In genomic region chr11:65474851-65475250, GRCh38 we compare ENCODE assay signal across 8 cellular contexts. TPM values are rescaled to one million over a fixed set of nuclear protein-coding genes. Genes with fewer than 3 reads are reported as not detected.
A peak's percentile ranks its signal among the peaks of the same experiment; 100 is the strongest.
DNase-seq lines count a peak whose midpoint lies in the region; ATAC-seq and TF ChIP-seq lines count a peak whose summit lies in the region.
"Not testable (repeated sequence)": the region's sequence is repeated elsewhere in the genome, so short reads cannot be mapped to it uniquely, and the experiment has no call there.

No MANE protein-coding gene starts in this region.

- ATAC-seq in memory B cell (ENCODE audit: low read depth) = not testable (repeated sequence)

- H3K27me3 Mint-ChIP-seq in CD4-positive, alpha-beta memory T cell; T-helper 1 cell treated with Interleukin-12 subunit alpha and Interleukin-12 subunit beta and Interleukin-4 antibody, amounts not matched to agents 30 μg/mL and 1 μg/mL, for 36 hours (ENCODE audit: low read depth); activated naive CD4-positive, alpha-beta T cell treated with anti-CD3 and anti-CD28 coated beads for 36 hours (ENCODE audit: low read depth); memory B cell; type B pancreatic cell: not testable (repeated sequence)

- 94% methylated on average over 3 of the region's 3 CpGs for WGBS in esophagus muscularis mucosa
- WGBS in prostate gland = 95% methylated on average over 3 of the region's 3 CpGs

- peak overlapping the region in 3 of 8 donors; percentile 4 to 43 (median 21) for H3K4me3 Mint-ChIP-seq in CD4-positive, alpha-beta memory T cell
- not testable (repeated sequence) for H3K4me3 Mint-ChIP-seq in T-helper 1 cell treated with Interleukin-12 subunit alpha and Interleukin-12 subunit beta and Interleukin-4 antibody, amounts not matched to agents 30 μg/mL and 1 μg/mL, for 36 hours; memory B cell
- H3K4me3 Mint-ChIP-seq in activated naive CD4-positive, alpha-beta T cell treated with anti-CD3 and anti-CD28 coated beads for 36 hours = peak overlapping the region; percentile 95
- H3K4me3 Mint-ChIP-seq in type B pancreatic cell = peak overlapping the region; percentile 34

- H3K4me3 ChIP-seq in CD4-positive, alpha-beta memory T cell (ENCODE audit: low read length in 2 of 2); esophagus muscularis mucosa; prostate gland: not testable (repeated sequence)

- H3K27me3 ChIP-seq in CD4-positive, alpha-beta memory T cell (ENCODE audit: insufficient read depth, low read length); esophagus muscularis mucosa; prostate gland (replicated peaks; ENCODE audit: insufficient read depth): not testable (repeated sequence)

- not testable (repeated sequence) for H3K36me3 Mint-ChIP-seq in CD4-positive, alpha-beta memory T cell; T-helper 1 cell treated with Interleukin-12 subunit alpha and Interleukin-12 subunit beta and Interleukin-4 antibody, amounts not matched to agents 30 μg/mL and 1 μg/mL, for 36 hours (ENCODE audit: low read depth); memory B cell; type B pancreatic cell
- peaks cover 19% of the 10 kb centered on the region for H3K36me3 Mint-ChIP-seq in activated naive CD4-positive, alpha-beta T cell treated with anti-CD3 and anti-CD28 coated beads for 36 hours (ENCODE audit: low read depth)

- TF ChIP-seq POLR2A in esophagus muscularis mucosa (IDR thresholded peaks at IDR 0.05; ENCODE audit: low read depth); prostate gland (IDR thresholded peaks at IDR 0.05): not testable (repeated sequence)

- not testable (repeated sequence) for H3K9me3 Mint-ChIP-seq in CD4-positive, alpha-beta memory T cell; T-helper 1 cell treated with Interleukin-12 subunit alpha and Interleukin-12 subunit beta and Interleukin-4 antibody, amounts not matched to agents 30 μg/mL and 1 μg/mL, for 36 hours; activated naive CD4-positive, alpha-beta T cell treated with anti-CD3 and anti-CD28 coated beads for 36 hours; memory B cell; type B pancreatic cell

- intact Hi-C loops in CD4-positive, alpha-beta memory T cell (cut with micrococcal nuclease); activated naive CD4-positive, alpha-beta T cell treated with anti-CD3 and anti-CD28 coated beads for 36 hours (cut with micrococcal nuclease); prostate gland (cut with DNase I): not testable (repeated sequence)
- intact Hi-C loops in esophagus muscularis mucosa (cut with DNase I) = loop anchor here (5.0 kb wide), 1 partner anchor 32 kb away; no protein-coding TSS in a partner anchor

- H3K36me3 ChIP-seq in CD4-positive, alpha-beta memory T cell (ENCODE audit: insufficient read depth, low read length); esophagus muscularis mucosa; prostate gland: not testable (repeated sequence)

- not testable (repeated sequence) for H3K27ac ChIP-seq in CD4-positive, alpha-beta memory T cell (ENCODE audit: low read depth, low read length)
- H3K27ac ChIP-seq in esophagus muscularis mucosa (replicated peaks in 1 of 4) (peak overlapping the region; percentile 45 to 99 (median 96)), prostate gland (peak overlapping the region; percentile 98 to 100)

- not testable (repeated sequence) for H3K9me3 ChIP-seq in CD4-positive, alpha-beta memory T cell (ENCODE audit: control insufficient read depth in 1 of 2, low read length in 2 of 2); esophagus muscularis mucosa; prostate gland

- H3K27ac Mint-ChIP-seq in CD4-positive, alpha-beta memory T cell = peak overlapping the region; percentile 48 to 97 (median 63)
- H3K27ac Mint-ChIP-seq in T-helper 1 cell treated with Interleukin-12 subunit alpha and Interleukin-12 subunit beta and Interleukin-4 antibody, amounts not matched to agents 30 μg/mL and 1 μg/mL, for 36 hours = peak overlapping the region; percentile 15
- peak overlapping the region; percentile 68 for H3K27ac Mint-ChIP-seq in activated naive CD4-positive, alpha-beta T cell treated with anti-CD3 and anti-CD28 coated beads for 36 hours
- peak overlapping the region; percentile 20 for H3K27ac Mint-ChIP-seq in memory B cell
- peak overlapping the region; percentile 77 for H3K27ac Mint-ChIP-seq in type B pancreatic cell

- not testable (repeated sequence) for DNase-seq in CD4-positive, alpha-beta memory T cell; esophagus muscularis mucosa (ENCODE audit: extremely low spot score); memory B cell (ENCODE audit: low spot score in 2 of 2); prostate gland (ENCODE audit: low spot score); type B pancreatic cell (ENCODE audit: extremely low spot score, unreplicated experiment)
- DNase-seq in NCI-H748 (lab: John Stamatoyannopoulos, UW; ENCODE audit: unreplicated experiment) = peak; percentile 13
- peak; percentile 51 for DNase-seq in activated naive CD4-positive, alpha-beta T cell treated with anti-CD3 and anti-CD28 coated beads for 36 hours

- peaks cover 15 to 40% (median 28%) of the 10 kb centered on the region in 4 donors for H3K4me1 Mint-ChIP-seq in CD4-positive, alpha-beta memory T cell
- H3K4me1 Mint-ChIP-seq in T-helper 1 cell treated with Interleukin-12 subunit alpha and Interleukin-12 subunit beta and Interleukin-4 antibody, amounts not matched to agents 30 μg/mL and 1 μg/mL, for 36 hours (ENCODE audit: low read depth) = peaks cover 31% of the 10 kb centered on the region
- peaks cover 43% of the 10 kb centered on the region for H3K4me1 Mint-ChIP-seq in activated naive CD4-positive, alpha-beta T cell treated with anti-CD3 and anti-CD28 coated beads for 36 hours (ENCODE audit: low read depth)
- H3K4me1 Mint-ChIP-seq in memory B cell = peaks cover 20% of the 10 kb centered on the region
- peaks cover 16% of the 10 kb centered on the region for H3K4me1 Mint-ChIP-seq in type B pancreatic cell (ENCODE audit: unreplicated experiment)

- TF ChIP-seq CTCF in esophagus muscularis mucosa (IDR thresholded peaks at IDR 0.05); prostate gland (IDR thresholded peaks at IDR 0.05); type B pancreatic cell (conservative IDR thresholded peaks at IDR 0.05): not testable (repeated sequence)

- CTCF ChIA-PET in CD4-positive, alpha-beta memory T cell (lab: Charles Lee; ENCODE audit: partially characterized antibody) = interaction anchor here (1.2 to 7.1 kb wide), 2 partner anchors 26 to 34 kb away, joined by 3 to 86 read pairs; partner anchors contain the start of gene MALAT1
- CTCF ChIA-PET in activated naive CD4-positive, alpha-beta T cell treated with anti-CD3 and anti-CD28 coated beads for 36 hours (lab: Charles Lee) = interaction anchor here (1.8 to 2.8 kb wide), 2 partner anchors 23 to 55 kb away, joined by 5 to 15 read pairs; partner anchors contain the start of gene MALAT1

- POLR2A ChIA-PET in CD4-positive, alpha-beta memory T cell (lab: Charles Lee; ENCODE audit: partially characterized antibody) = interaction anchor here (0.6 to 25.8 kb wide), 4 partner anchors 11 to 54 kb away, joined by 3 to 1536 read pairs (median 341); partner anchors contain the start of genes MALAT1 and NEAT1

- not testable (repeated sequence) for TF ChIP-seq EP300 in esophagus muscularis mucosa (IDR thresholded peaks at IDR 0.05)

- H3K4me1 ChIP-seq in CD4-positive, alpha-beta memory T cell (ENCODE audit: insufficient read depth, low read length) = peaks cover 30% of the 10 kb centered on the region
- H3K4me1 ChIP-seq in esophagus muscularis mucosa (peaks cover 58 to 70% (median 69%) of the 10 kb centered on the region in 4 donors), prostate gland (replicated peaks) (peaks cover 28% of the 10 kb centered on the region)

RNA-seq across cellular contexts. Expression of gene MALAT1, which starts 24.0 kb away (rescaled TPM):
- over 10,000 TPM; 29,058 to 29,932 TPM for total RNA-seq in CD4-positive, alpha-beta memory T cell
- polyA plus RNA-seq in CD4-positive, alpha-beta memory T cell = 1,000 to 10,000 TPM; 2,969 to 3,488 TPM
- total RNA-seq in activated naive CD4-positive, alpha-beta T cell treated with anti-CD3 and anti-CD28 coated beads for 36 hours = over 10,000 TPM; 10,460 to 10,508 TPM
- total RNA-seq in esophagus muscularis mucosa = over 10,000 TPM in 1 of 4 donors, 1,000 to 10,000 TPM in 3; 2,724 to 15,405 (median 5,373) TPM
- 1,000 to 10,000 TPM; 5,964 to 9,097 TPM for total RNA-seq in prostate gland
- total RNA-seq in type B pancreatic cell (ENCODE audit: low replicate concordance) = 4,133 and 6,276 TPM in 2 replicates

RNA-seq across cellular contexts. Expression of gene SCYL1, which starts 50.0 kb away (rescaled TPM):
- total RNA-seq in CD4-positive, alpha-beta memory T cell = 10 to 100 TPM; 72.5 to 81.3 TPM
- 10 to 100 TPM; 22.9 to 40.8 TPM for polyA plus RNA-seq in CD4-positive, alpha-beta memory T cell
- 10 to 100 TPM; 57.9 to 58.3 TPM for total RNA-seq in activated naive CD4-positive, alpha-beta T cell treated with anti-CD3 and anti-CD28 coated beads for 36 hours
- total RNA-seq in esophagus muscularis mucosa (100 to 1,000 TPM in 2 of 4 donors, 10 to 100 TPM in 2; 74.3 to 115 (median 104) TPM), prostate gland (100 to 1,000 TPM; 125 to 177 TPM), type B pancreatic cell (ENCODE audit: low replicate concordance) (79.4 and 80.4 TPM in 2 replicates)

RNA-seq across cellular contexts. Expression of gene NEAT1, which starts 52.3 kb away (rescaled TPM):
- 100 to 1,000 TPM; 685 to 687 TPM for total RNA-seq in CD4-positive, alpha-beta memory T cell
- polyA plus RNA-seq in CD4-positive, alpha-beta memory T cell = 1 to 10 TPM; 2.3 to 4.0 TPM
- total RNA-seq in activated naive CD4-positive, alpha-beta T cell treated with anti-CD3 and anti-CD28 coated beads for 36 hours = 100 to 1,000 TPM; 693 to 750 TPM
- 100 to 1,000 TPM in 2 of 4 donors, 10 to 100 TPM in 2; 42.8 to 181 (median 96.0) TPM for total RNA-seq in esophagus muscularis mucosa
- total RNA-seq in prostate gland = 1,000 to 10,000 TPM in 1 of 2 donors, 100 to 1,000 TPM in 1; 110 to 1,326 TPM
- 229 and 395 TPM in 2 replicates for total RNA-seq in type B pancreatic cell (ENCODE audit: low replicate concordance)

Comparison
In these comparisons a context has a peak if more than half of its experiments do, and no peak if none do; other contexts are left out.
1. H3K27ac Mint-ChIP-seq: peak in every context shown above with its lines; median percentile 77 in type B pancreatic cell; 68 in activated naive CD4-positive, alpha-beta T cell treated with anti-CD3 and anti-CD28 coated beads for 36 hours; 63 in CD4-positive, alpha-beta memory T cell; 20 in memory B cell; 15 in T-helper 1 cell treated with Interleukin-12 subunit alpha and Interleukin-12 subunit beta and Interleukin-4 antibody, amounts not matched to agents 30 μg/mL and 1 μg/mL, for 36 hours.